Comparison of ENCODE assay signal across 9 cellular contexts in genomic region chr3:42780892-42781700, GRCh38. TPM values are rescaled to one million over a fixed set of nuclear protein-coding genes. Genes with fewer than 3 reads are reported as not detected.
DNase-seq lines count a peak whose midpoint lies in the region; ATAC-seq and TF ChIP-seq lines count a peak whose summit lies in the region.
"Had no signal": no experiment of that assay in that cellular context is flagged by ENCODE, and none has a peak within 500 bp of the region (broad histone marks: within the 10 kb centered on the region; RNA-seq: fewer than 3 reads in every experiment).

No MANE protein-coding gene starts in this region.

- CTCF ChIA-PET in T-cell (lab: Charles Lee), result interaction anchor here (0.7 to 3.7 kb wide), 8 partner anchors 11 to 147 kb away, joined by 3 to 24 read pairs (median 5); no protein-coding TSS in a partner anchor

- H3K36me3 Mint-ChIP-seq in T-cell, result peaks cover 20% of the 10 kb centered on the region
- H3K36me3 Mint-ChIP-seq in neural crest cell (ENCODE audit: low read depth), result peaks cover 5% of the 10 kb centered on the region

- no peaks in the 10 kb centered on the region for H3K27me3 Mint-ChIP-seq in T-cell
- no peaks in the 10 kb centered on the region for H3K27me3 Mint-ChIP-seq in neural crest cell (ENCODE audit: low read depth)

- no peaks in the 10 kb centered on the region for H3K9me3 Mint-ChIP-seq in T-cell
- H3K9me3 Mint-ChIP-seq in neural crest cell, result no peaks in the 10 kb centered on the region

- ATAC-seq in GM21723 (IDR thresholded peaks at IDR 0.05; ENCODE audit: unreplicated experiment) (peak; percentile 79), T-cell (replicated peaks in 1 of 4) (peak; percentile 73 to 79 (median 78))

- H3K4me3 Mint-ChIP-seq in T-cell, result no peak overlapping the region
- H3K4me3 Mint-ChIP-seq in neural crest cell, result no peak overlapping the region

- H3K4me1 Mint-ChIP-seq in T-cell (peaks cover 0 to 2% (median 0%) of the 10 kb centered on the region in 3 donors), neural crest cell (peaks cover 6% of the 10 kb centered on the region)

- H3K27ac Mint-ChIP-seq in T-cell (no peak overlapping the region), neural crest cell (ENCODE audit: unreplicated experiment) (no peak overlapping the region)

- POLR2A ChIA-PET in T-cell (lab: Charles Lee), result interaction anchor here in 1 of 2 donors (0.7 kb wide), 1 partner anchor 101 kb away, joined by 5 read pairs; no protein-coding TSS in a partner anchor

- H3K4me3 ChIP-seq in fibroblast of mammary gland (ENCODE audit: control insufficient read depth, low read depth, low read length), result no peak overlapping the region
- H3K4me3 ChIP-seq: BLaER1 treated with 17β-estradiol and CSF1 and Interleukin-3, amounts not matched to agents 10 nM and 100 nM had no signal

- DNase-seq in NCI-H1417 (lab: John Stamatoyannopoulos, UW), result peak; percentile 18 to 80 (median 68)
- DNase-seq in NCI-H1417 treated with DMSO at 0.1 percent for 48 hours (lab: John Stamatoyannopoulos, UW), result no peak
- DNase-seq in NCI-H1092 treated with DMSO at 0.1 percent for 48 hours (lab: John Stamatoyannopoulos, UW), result peak; percentile 62
- DNase-seq in T-cell, result peak in 8 of 34 experiments; percentile 13 to 58 (median 22)
- DNase-seq in fibroblast of mammary gland (ENCODE audit: low read depth), result peak; percentile 93
- peak; percentile 56 for DNase-seq in neural crest cell (ENCODE audit: low read depth, low spot score)
- DNase-seq in GOT3 (lab: John Stamatoyannopoulos, UW), result no peak

- TF ChIP-seq CTCF in fibroblast of mammary gland (conservative IDR thresholded peaks at IDR 0.05; ENCODE audit: control insufficient read depth, insufficient read depth, low read depth, low read length) (peak; percentile 70), neural crest cell (conservative IDR thresholded peaks at IDR 0.05) (peak; percentile 88)

RNA-seq across cellular contexts. Expression of gene CCDC13, which starts 8.0 kb away (rescaled TPM):
- total RNA-seq in T-cell (1 to 10 TPM in 3 of 5 donors, under 1 TPM in 1, not detected in 1; 0.28 to 2.1 (median 1.3) TPM), neural crest cell (1.5 and 2.0 TPM in 2 replicates)

RNA-seq across cellular contexts. Expression of gene HIGD1A, which starts 23.2 kb away (rescaled TPM):
- total RNA-seq in T-cell, result 10 to 100 TPM; 17.3 to 27.8 (median 24.3) TPM
- total RNA-seq in neural crest cell, result 82.4 and 85.2 TPM in 2 replicates

RNA-seq across cellular contexts. Expression of gene ACKR2, which starts 28.1 kb away (rescaled TPM):
- total RNA-seq in T-cell (1 to 10 TPM in 2 of 5 donors, under 1 TPM in 2, not detected in 1; 0.20 to 1.2 (median 0.80) TPM), neural crest cell (0.20 and 0.56 TPM in 2 replicates)

Comparison
In these comparisons a context has a peak if more than half of its experiments do, and no peak if none do; other contexts are left out.
1. DNase-seq: peak in NCI-H1417 (3 of 3), NCI-H1092 treated with DMSO at 0.1 percent for 48 hours (single experiment), fibroblast of mammary gland (single experiment) and neural crest cell (single experiment); none in NCI-H1417 treated with DMSO at 0.1 percent for 48 hours (single experiment) and GOT3 (single experiment).